Comparison of ENCODE assay signal across 16 cellular contexts in the genomic region with DNA sequence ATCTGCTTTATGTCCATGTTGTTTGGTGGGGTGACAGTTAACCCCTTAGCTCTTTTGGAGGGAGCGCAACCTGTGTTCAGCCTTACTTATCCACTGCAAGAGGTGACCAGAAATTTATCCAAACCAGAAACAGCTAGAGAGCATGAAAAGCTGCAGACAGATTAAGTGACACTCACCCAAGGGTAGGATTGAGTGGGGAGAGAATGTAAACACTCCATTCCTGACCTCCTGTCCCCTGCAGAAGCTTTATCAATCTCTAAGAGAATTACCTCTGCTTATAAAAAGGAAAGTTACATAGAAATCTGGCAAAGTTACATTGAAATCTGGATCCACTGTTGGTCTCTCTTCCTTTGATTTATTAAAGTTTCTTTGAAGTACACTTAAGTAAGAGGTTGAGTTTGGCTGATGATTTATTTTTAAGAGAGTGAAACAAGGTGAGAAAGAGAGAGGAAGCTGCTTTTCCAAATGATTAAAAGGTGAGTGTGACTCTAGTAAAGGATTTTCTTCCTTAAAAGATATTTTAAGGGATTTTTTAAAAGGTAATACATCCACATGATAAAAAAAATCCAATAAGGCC.
DNase-seq lines count a peak whose midpoint lies in the region; ATAC-seq, FAIRE-seq and TF ChIP-seq lines count a peak whose summit lies in the region.
"Had no signal": no experiment of that assay in that cellular context is flagged by ENCODE, and none has a peak within 500 bp of the region (broad histone marks: within the 10 kb centered on the region; RNA-seq: fewer than 3 reads in every experiment).

No MANE protein-coding gene starts in this region.

- ATAC-seq in upper lobe of right lung: peak; percentile 76
- ATAC-seq in HG03039 (IDR thresholded peaks at IDR 0.05; ENCODE audit: unreplicated experiment): no peak
- ATAC-seq: CD8-positive, alpha-beta T cell; GM12878 had no signal

- H3K4me1 ChIP-seq in upper lobe of right lung: no peaks in the 10 kb centered on the region

- no peaks in the 10 kb centered on the region for H3K36me3 ChIP-seq in upper lobe of right lung

- no peak overlapping the region for H3K27ac ChIP-seq in upper lobe of right lung
- H3K27ac ChIP-seq: 22Rv1 had no signal

- no peaks in the 10 kb centered on the region for H3K9me3 ChIP-seq in upper lobe of right lung

- FAIRE-seq in GM12891 (lab: Jason Lieb, UNC): no peak
- FAIRE-seq: D721Med, GM12878 had no signal

- peak; percentile 33 for DNase-seq in DMS79 treated with DMSO at 0.1 percent for 48 hours (lab: John Stamatoyannopoulos, UW)
- no peak for DNase-seq in DMS79 (lab: John Stamatoyannopoulos, UW)
- peak; percentile 1 for DNase-seq in NCI-H748 (lab: John Stamatoyannopoulos, UW; ENCODE audit: unreplicated experiment)
- no peak for DNase-seq in NCI-H748 treated with DMSO at 0.1 percent for 48 hours (lab: John Stamatoyannopoulos, UW)
- peak; percentile 6 for DNase-seq in left kidney (ENCODE audit: low read depth, low spot score)
- no peak for DNase-seq in upper lobe of right lung
- DNase-seq in GM12891 (ENCODE audit: insufficient read length, low spot score): no peak
- DNase-seq: CD8-positive, alpha-beta T cell; COR-L47; DMS153; HCEC 1CT; HFFc6 had no signal

- intact Hi-C loops in upper lobe of right lung (cut with DNase I): no loop called here

- no peak overlapping the region for H3K4me3 ChIP-seq in upper lobe of right lung
- H3K4me3 ChIP-seq: GM12878 had no signal

- no peak for TF ChIP-seq POLR2A in GM12891 (IDR thresholded peaks at IDR 0.05; ENCODE audit: low read depth, low read length)

- H3K27me3 ChIP-seq in upper lobe of right lung: no peaks in the 10 kb centered on the region

- TF ChIP-seq CTCF in upper lobe of right lung (IDR thresholded peaks at IDR 0.05): no peak

TF ChIP-seq in GM12891, 5 proteins besides CTCF, POLR2A, EP300 and RAD21:
- no peak for TF ChIP-seq TAF1 (IDR thresholded peaks at IDR 0.05; ENCODE audit: low read depth, low read length)
- no peak for TF ChIP-seq POU2F2 (IDR thresholded peaks at IDR 0.05; ENCODE audit: low read depth, low read length)
- no peak for TF ChIP-seq PAX5 (IDR thresholded peaks at IDR 0.05; ENCODE audit: insufficient read depth, low read length, severe bottlenecking)
- no peak for TF ChIP-seq SPI1 (IDR thresholded peaks at IDR 0.05; ENCODE audit: low read depth, low read length)
- TF ChIP-seq POLR2AphosphoS5 (IDR thresholded peaks at IDR 0.05; ENCODE audit: low read depth, low read length): no peak

Comparison
In these comparisons a context has a peak if more than half of its experiments do, and no peak if none do; other contexts are left out.
1. DNase-seq: peak in DMS79 treated with DMSO at 0.1 percent for 48 hours (single experiment), NCI-H748 (single experiment) and left kidney (single experiment); none in DMS79 (single experiment), NCI-H748 treated with DMSO at 0.1 percent for 48 hours (single experiment), upper lobe of right lung (single experiment) and GM12891 (single experiment).